In genomic region chr17:27601069-27601974, GRCh38 we compare ENCODE assay signal across 8 cellular contexts.
A peak's percentile ranks its signal among the peaks of the same experiment; 100 is the strongest.
DNase-seq lines count a peak whose midpoint lies in the region; ATAC-seq, FAIRE-seq and TF ChIP-seq lines count a peak whose summit lies in the region.

No MANE protein-coding gene starts in this region.

- H3K36me3 Mint-ChIP-seq in memory B cell: peaks cover 3% of the 10 kb centered on the region

- DNase-seq in HFF-Myc (ENCODE audit: extremely low read depth, low read depth) (peak; percentile 61), NOMO-1 treated with dmso at 0.1 percent for 144 hours (lab: John Stamatoyannopoulos, UW; ENCODE audit: unreplicated experiment) (peak; percentile 34), memory B cell (ENCODE audit: low spot score in 2 of 2) (peak; percentile 83 to 91)
- DNase-seq in activated CD8-positive, alpha-beta memory T cell treated with anti-CD3 and anti-CD28 coated beads for 48 hours (ENCODE audit: low read depth in 2 of 3, low spot score in 2 of 3): peak; percentile 40 to 91 (median 74)
- DNase-seq in stimulated activated CD8-positive, alpha-beta memory T cell treated with anti-CD3 and anti-CD28 coated beads, Interleukin-15, amount 100 ng/mL, for 48 hours (ENCODE audit: low read depth in 2 of 2): peak; percentile 47 to 55

- TF ChIP-seq CTCF in C4-2B (conservative IDR thresholded peaks at IDR 0.05): peak; percentile 94
- peak; percentile 93 for TF ChIP-seq CTCF in HFF-Myc (IDR thresholded peaks at IDR 0.05; ENCODE audit: low read depth, low read length, missing control alignments)

- H3K9me3 Mint-ChIP-seq in memory B cell: no peaks in the 10 kb centered on the region

- H3K27ac ChIP-seq in C4-2B: no peak overlapping the region

- FAIRE-seq in endometrium (lab: Jason Lieb, UNC): peak; percentile 23

- H3K27ac Mint-ChIP-seq in memory B cell: no peak overlapping the region

- ATAC-seq in memory B cell (ENCODE audit: low read depth) (peak; percentile 44), GM19395 (IDR thresholded peaks at IDR 0.05; ENCODE audit: unreplicated experiment) (no peak)

- peaks cover 2% of the 10 kb centered on the region for H3K4me1 Mint-ChIP-seq in memory B cell

- H3K4me3 ChIP-seq in HFF-Myc (replicated peaks; ENCODE audit: low read depth, low read length): no peak overlapping the region

- H3K4me3 Mint-ChIP-seq in memory B cell: no peak overlapping the region

- H3K27me3 Mint-ChIP-seq in memory B cell: no peaks in the 10 kb centered on the region

Comparison
In these comparisons a context has a peak if more than half of its experiments do, and no peak if none do; other contexts are left out.
1. DNase-seq: peak in every context shown above with its lines; median percentile 87 in memory B cell; 74 in activated CD8-positive, alpha-beta memory T cell treated with anti-CD3 and anti-CD28 coated beads for 48 hours; 61 in HFF-Myc; 51 in stimulated activated CD8-positive, alpha-beta memory T cell treated with anti-CD3 and anti-CD28 coated beads, Interleukin-15, amount 100 ng/mL, for 48 hours; 34 in NOMO-1 treated with dmso at 0.1 percent for 144 hours.